Comparison of ENCODE assay signal across 2 cellular contexts in genomic region chr6:150816554-150816953, GRCh38.
TF ChIP-seq lines count a peak whose summit lies in the region.
"Not testable (repeated sequence)": the region's sequence is repeated elsewhere in the genome, so short reads cannot be mapped to it uniquely, and the experiment has no call there.

No MANE protein-coding gene starts in this region.

TF ChIP-seq in HEK293, 187 proteins besides CTCF, POLR2A, EP300 and RAD21:
- TF ChIP-seq ZNF37A (tag by site-specific recombination; IDR thresholded peaks at IDR 0.05), result 0 out of 2 replicates have a peak, but pooled peaks have one; percentile 60

TF ChIP-seq in K562, 482 proteins besides CTCF, POLR2A, EP300 and RAD21:
- TF ChIP-seq, protein P1, sequence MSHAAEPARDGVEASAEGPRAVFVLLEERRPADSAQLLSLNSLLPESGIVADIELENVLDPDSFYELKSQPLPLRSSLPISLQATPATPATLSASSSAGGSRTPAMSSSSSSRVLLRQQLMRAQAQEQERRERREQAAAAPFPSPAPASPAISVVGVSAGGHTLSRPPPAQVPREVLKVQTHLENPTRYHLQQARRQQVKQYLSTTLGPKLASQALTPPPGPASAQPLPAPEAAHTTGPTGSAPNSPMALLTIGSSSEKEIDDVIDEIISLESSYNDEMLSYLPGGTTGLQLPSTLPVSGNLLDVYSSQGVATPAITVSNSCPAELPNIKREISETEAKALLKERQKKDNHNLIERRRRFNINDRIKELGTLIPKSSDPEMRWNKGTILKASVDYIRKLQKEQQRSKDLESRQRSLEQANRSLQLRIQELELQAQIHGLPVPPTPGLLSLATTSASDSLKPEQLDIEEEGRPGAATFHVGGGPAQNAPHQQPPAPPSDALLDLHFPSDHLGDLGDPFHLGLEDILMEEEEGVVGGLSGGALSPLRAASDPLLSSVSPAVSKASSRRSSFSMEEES (CRISPR knock-in tag; IDR thresholded peaks at IDR 0.05), result peak; percentile 34; the same call in 1 of the 2 replicates
- TF ChIP-seq, protein P2, sequence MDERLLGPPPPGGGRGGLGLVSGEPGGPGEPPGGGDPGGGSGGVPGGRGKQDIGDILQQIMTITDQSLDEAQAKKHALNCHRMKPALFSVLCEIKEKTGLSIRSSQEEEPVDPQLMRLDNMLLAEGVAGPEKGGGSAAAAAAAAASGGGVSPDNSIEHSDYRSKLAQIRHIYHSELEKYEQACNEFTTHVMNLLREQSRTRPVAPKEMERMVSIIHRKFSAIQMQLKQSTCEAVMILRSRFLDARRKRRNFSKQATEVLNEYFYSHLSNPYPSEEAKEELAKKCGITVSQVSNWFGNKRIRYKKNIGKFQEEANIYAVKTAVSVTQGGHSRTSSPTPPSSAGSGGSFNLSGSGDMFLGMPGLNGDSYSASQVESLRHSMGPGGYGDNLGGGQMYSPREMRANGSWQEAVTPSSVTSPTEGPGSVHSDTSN (CRISPR knock-in tag; IDR thresholded peaks at IDR 0.05; ENCODE audit: low read depth), result not testable (repeated sequence)
- TF ChIP-seq, protein P2 (tag; conservative IDR thresholded peaks at IDR 0.05; ENCODE audit: low read depth), result peak; percentile 58; the same call in 1 of the 2 replicates
- TF ChIP-seq MEIS2 (IDR thresholded peaks at IDR 0.05; ENCODE audit: partially characterized antibody), result peak; percentile 76
